26 cellular contexts compared by ENCODE assay signal in the genomic region with DNA sequence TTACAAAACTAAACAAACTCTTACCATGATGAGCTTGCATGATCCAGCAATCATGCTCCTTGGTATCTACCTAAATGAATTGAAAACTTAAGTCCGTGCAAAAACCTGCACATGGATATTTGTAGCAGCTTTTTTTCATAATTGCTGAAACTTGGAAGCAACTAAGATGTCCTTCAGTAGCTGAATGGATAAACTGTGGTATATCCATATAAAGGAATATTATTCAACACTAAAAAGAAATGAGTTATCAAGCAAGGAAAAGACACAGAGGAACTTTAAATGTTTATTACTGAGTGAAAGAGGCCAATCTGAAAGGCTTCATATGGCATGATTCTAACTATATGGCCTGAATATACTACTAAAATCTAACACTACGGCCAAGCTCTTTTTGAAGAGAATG.
"Had no signal": no experiment of that assay in that cellular context is flagged by ENCODE, and none has a peak within 500 bp of the region (broad histone marks: within the 10 kb centered on the region; RNA-seq: fewer than 3 reads in every experiment).

No MANE protein-coding gene starts in this region.

- H3K9me3 ChIP-seq: stomach, suprapubic skin, testis, thoracic aorta, thyroid gland, tibial nerve, transverse colon, upper lobe of left lung, upper lobe of right lung, uterus, vagina had no signal

- ATAC-seq: stimulated activated effector memory CD8-positive, alpha-beta T cell treated with anti-CD3 and anti-CD28 coated beads, Interleukin-12 subunit alpha, Interleukin-12 subunit beta, amount 100 ng/mL, for 72 hours; stimulated activated memory B cell treated with anti-CD40 and anti-IgM and Interleukin-4, amounts not matched to agents 10 μg/mL and 1 μg/mL and 100 μg/mL, for 72 hours; stimulated activated naive B cell treated with anti-CD40 and anti-IgM and Interleukin-4, amounts not matched to agents 10 μg/mL and 1 μg/mL and 100 μg/mL, for 72 hours; stimulated activated naive CD8-positive, alpha-beta T cell treated with anti-CD3 and anti-CD28 coated beads, Interleukin-15, amount 100 ng/mL, for 72 hours; stimulated activated naive CD8-positive, alpha-beta T cell treated with anti-CD3 and anti-CD28 coated beads, Interleukin-15, Interleukin-2, amounts not matched to agents 100 U/mL and 50 U/mL, for 24 hours; upper lobe of right lung had no signal

- H3K4me1 ChIP-seq: suprapubic skin, testis, uterus, vagina had no signal

- DNase-seq: stimulated activated CD4-positive, alpha-beta T cell treated with anti-CD3 and anti-CD28 coated beads, Interleukin-2, amount 100 ng/mL, for 48 hours; stimulated activated CD4-positive, alpha-beta T cell treated with anti-CD3 and anti-CD28 coated beads, Interleukin-4, amount 100 ng/mL, for 1 hour; stimulated activated CD4-positive, alpha-beta T cell treated with anti-CD3 and anti-CD28 coated beads, Interleukin-4, amount 100 ng/mL, for 24 hours; stimulated activated CD4-positive, alpha-beta T cell treated with anti-CD3 and anti-CD28 coated beads, Interleukin-4, amount 100 ng/mL, for 4 hours; stimulated activated CD8-positive, alpha-beta memory T cell treated with anti-CD3 and anti-CD28 coated beads, Interleukin-4, amount 100 ng/mL, for 48 hours; stimulated activated naive B cell treated with anti-CD40 and anti-IgM and Interleukin-4, amounts not matched to agents 10 μg/mL and 1 μg/mL and 100 μg/mL, for 72 hours; stimulated activated naive CD4-positive, alpha-beta T cell; stimulated activated naive CD4-positive, alpha-beta T cell treated with Interleukin-2 at 50 U/mL for 16 hours; stimulated activated naive CD8-positive, alpha-beta T cell treated with anti-CD3 and anti-CD28 coated beads, Interleukin-15, amount 100 ng/mL, for 72 hours; stimulated activated naive CD8-positive, alpha-beta T cell treated with anti-CD3 and anti-CD28 coated beads, Interleukin-15, Interleukin-2, amounts not matched to agents 100 U/mL and 50 U/mL, for 24 hours; stomach; substantia nigra; testis; thyroid gland; tibial artery; transverse colon; trophoblast cell; upper lobe of left lung; upper lobe of right lung; uterus had no signal

- H3K27ac ChIP-seq: stomach, suprapubic skin, testis, thoracic aorta, thyroid gland, tibial artery, tibial nerve, transverse colon, upper lobe of left lung, upper lobe of right lung, uterus, vagina had no signal

- H3K4me3 ChIP-seq: stomach, suprapubic skin, testis, thoracic aorta, thyroid gland, tibial artery, tibial nerve, transverse colon, upper lobe of left lung, upper lobe of right lung, uterus, vagina had no signal

- H3K36me3 ChIP-seq: stomach, suprapubic skin, thoracic aorta, thyroid gland, tibial artery, tibial nerve, transverse colon, upper lobe of left lung, upper lobe of right lung, uterus, vagina had no signal

- H3K27me3 ChIP-seq: stomach, suprapubic skin, testis, thyroid gland, tibial artery, tibial nerve, transverse colon, upper lobe of left lung, upper lobe of right lung, uterus, vagina had no signal
